In the genomic region with DNA sequence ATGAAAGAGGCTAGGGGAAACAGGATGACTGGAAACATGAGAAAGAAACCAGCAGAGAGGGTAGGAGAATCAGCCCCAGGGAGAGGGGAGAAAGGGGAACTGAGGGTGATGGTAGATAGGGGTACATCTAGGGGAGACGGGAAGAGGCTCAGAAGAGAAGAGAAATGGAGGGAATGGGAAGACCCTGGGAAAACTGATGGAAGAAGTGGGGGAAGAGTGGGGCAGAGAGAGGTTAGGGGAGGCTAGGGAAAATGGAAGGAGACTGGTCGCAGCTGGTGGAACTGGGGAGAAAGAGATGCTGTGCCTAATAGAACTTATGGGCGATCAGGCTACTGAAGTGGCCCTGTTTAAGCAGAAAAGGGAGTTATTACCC, we compare ENCODE assay signal across 8 cellular contexts. TPM values are rescaled to one million over a fixed set of nuclear protein-coding genes. Genes with fewer than 3 reads are reported as not detected.
DNase-seq lines count a peak whose midpoint lies in the region; ATAC-seq, FAIRE-seq and TF ChIP-seq lines count a peak whose summit lies in the region.

No MANE protein-coding gene starts in this region.

- peaks cover 11% of the 10 kb centered on the region for H3K4me1 ChIP-seq in astrocyte (ENCODE audit: insufficient read depth, low read length)

- H3K27ac ChIP-seq in astrocyte (ENCODE audit: low read depth, low read length) (no peak overlapping the region), substantia nigra (ENCODE audit: low read depth, low read length, poor library complexity, severe bottlenecking) (peak overlapping the region; percentile 6)

- H3K36me3 ChIP-seq in astrocyte (ENCODE audit: insufficient read depth, low read length), result peaks cover 3% of the 10 kb centered on the region
- no peaks in the 10 kb centered on the region for H3K36me3 ChIP-seq in kidney epithelial cell (ENCODE audit: control insufficient read depth, insufficient read depth, low read length)

- H3K4me2 ChIP-seq in astrocyte (ENCODE audit: low read length), result peak overlapping the region; percentile 88

- peaks cover 12% of the 10 kb centered on the region for H3K4me1 Mint-ChIP-seq in T-helper 2 cell treated with Interferon-gamma antibody and Interleukin-4, amounts not matched to agents 5 μg/mL and 100 μg/mL, for 36 hours (ENCODE audit: low read depth)
- H3K4me1 Mint-ChIP-seq in astrocyte (ENCODE audit: low read depth, unreplicated experiment), result peaks cover 8% of the 10 kb centered on the region

- H3K9me3 ChIP-seq in astrocyte (ENCODE audit: insufficient read depth, low read depth, low read length), result no peaks in the 10 kb centered on the region

- H3K9me3 Mint-ChIP-seq in T-helper 2 cell treated with Interferon-gamma antibody and Interleukin-4, amounts not matched to agents 5 μg/mL and 100 μg/mL, for 36 hours, result no peaks in the 10 kb centered on the region
- H3K9me3 Mint-ChIP-seq in astrocyte (ENCODE audit: unreplicated experiment), result peaks cover 2% of the 10 kb centered on the region

- no peaks in the 10 kb centered on the region for H3K79me2 ChIP-seq in astrocyte (ENCODE audit: insufficient read depth, low read length)

- TF ChIP-seq CTCF in astrocyte (IDR thresholded peaks at IDR 0.05; ENCODE audit: insufficient read depth, low read depth, low read length) (no peak), kidney epithelial cell (IDR thresholded peaks at IDR 0.05; ENCODE audit: insufficient read depth, low read length, poor library complexity, severe bottlenecking) (no peak)

- no peak for FAIRE-seq in astrocyte (lab: Jason Lieb, UNC)

- DNase-seq in T-helper 2 cell treated with Interferon-gamma antibody and Interleukin-4, amounts not matched to agents 5 μg/mL and 100 μg/mL, for 36 hours (ENCODE audit: low spot score), result no peak
- DNase-seq in T-helper 2 cell, result no peak
- no peak for DNase-seq in astrocyte (ENCODE audit: low read depth)
- DNase-seq in kidney epithelial cell (ENCODE audit: low read depth), result no peak
- no peak for DNase-seq in substantia nigra (lab: John Stamatoyannopoulos, UW)
- no peak for DNase-seq in DMS114 treated with DMSO at 0.1 percent for 48 hours (lab: John Stamatoyannopoulos, UW; ENCODE audit: unreplicated experiment)
- no peak for DNase-seq in medulla oblongata (ENCODE audit: extremely low spot score)

- H3K4me3 ChIP-seq in astrocyte (ENCODE audit: insufficient read depth, low read depth, low read length), result peak overlapping the region; percentile 66
- H3K4me3 ChIP-seq in kidney epithelial cell (ENCODE audit: low read depth, low read length), result peak overlapping the region; percentile 38

- no peaks in the 10 kb centered on the region for H4K20me1 ChIP-seq in astrocyte (ENCODE audit: insufficient read depth, low read length)

- no peak for ATAC-seq in esophagus mucosa

- H3K4me3 Mint-ChIP-seq in T-helper 2 cell treated with Interferon-gamma antibody and Interleukin-4, amounts not matched to agents 5 μg/mL and 100 μg/mL, for 36 hours, result peak overlapping the region; percentile 68
- H3K4me3 Mint-ChIP-seq in astrocyte (ENCODE audit: unreplicated experiment), result peak overlapping the region; percentile 81

- H3K27ac Mint-ChIP-seq in T-helper 2 cell treated with Interferon-gamma antibody and Interleukin-4, amounts not matched to agents 5 μg/mL and 100 μg/mL, for 36 hours, result peak overlapping the region; percentile 14
- H3K27ac Mint-ChIP-seq in astrocyte (ENCODE audit: unreplicated experiment), result peak overlapping the region; percentile 1

- no peaks in the 10 kb centered on the region for H3K27me3 ChIP-seq in astrocyte (ENCODE audit: insufficient read depth, low read length)
- no peaks in the 10 kb centered on the region for H3K27me3 ChIP-seq in kidney epithelial cell (ENCODE audit: control insufficient read depth, insufficient read depth, low read length)

- H3K27me3 Mint-ChIP-seq in T-helper 2 cell treated with Interferon-gamma antibody and Interleukin-4, amounts not matched to agents 5 μg/mL and 100 μg/mL, for 36 hours (ENCODE audit: low read depth), result no peaks in the 10 kb centered on the region
- peaks cover 3% of the 10 kb centered on the region for H3K27me3 Mint-ChIP-seq in astrocyte (ENCODE audit: low read depth, unreplicated experiment)

- H2AFZ ChIP-seq in astrocyte (ENCODE audit: low read depth, low read length), result peak overlapping the region; percentile 93

- peak overlapping the region; percentile 73 for H3K9ac ChIP-seq in astrocyte (ENCODE audit: low read length)

- no peaks in the 10 kb centered on the region for H3K36me3 Mint-ChIP-seq in T-helper 2 cell treated with Interferon-gamma antibody and Interleukin-4, amounts not matched to agents 5 μg/mL and 100 μg/mL, for 36 hours (ENCODE audit: low read depth)
- peaks cover 18% of the 10 kb centered on the region for H3K36me3 Mint-ChIP-seq in astrocyte (ENCODE audit: low read depth, unreplicated experiment)

RNA-seq across cellular contexts. Expression of a gene that starts 0.5 kb away (rescaled TPM):
- total RNA-seq in astrocyte (36.2 and 39.5 TPM in 2 replicates), kidney epithelial cell (15.6 and 25.6 TPM in 2 replicates), esophagus mucosa (8.1 TPM)

RNA-seq across cellular contexts. Expression of a gene that starts 25.3 kb away (rescaled TPM):
- total RNA-seq in astrocyte (32.5 and 33.4 TPM in 2 replicates), kidney epithelial cell (34.7 TPM in 2 replicates), esophagus mucosa (13.7 TPM)

RNA-seq across cellular contexts. Expression of a gene that starts 54.1 kb away (rescaled TPM):
- total RNA-seq in astrocyte, result 13.7 and 15.6 TPM in 2 replicates
- total RNA-seq in kidney epithelial cell, result 6.9 and 7.5 TPM in 2 replicates
- total RNA-seq in esophagus mucosa, result 0.08 TPM
